Comparison of ENCODE assay signal across 21 cellular contexts in genomic region chr2:19580830-19581229, GRCh38.
DNase-seq lines count a peak whose midpoint lies in the region; ATAC-seq, FAIRE-seq and TF ChIP-seq lines count a peak whose summit lies in the region.
"Had no signal": no experiment of that assay in that cellular context is flagged by ENCODE, and none has a peak within 500 bp of the region (broad histone marks: within the 10 kb centered on the region; RNA-seq: fewer than 3 reads in every experiment).

No MANE protein-coding gene starts in this region.

- no peaks in the 10 kb centered on the region for H3K27me3 ChIP-seq in AG04450 (ENCODE audit: control insufficient read depth, insufficient read depth, low read length)
- H3K27me3 ChIP-seq: upper lobe of left lung had no signal

- intact Hi-C loops in mucosa of descending colon (cut with DNase I, micrococcal nuclease): no loop called here
- intact Hi-C loops in activated CD8-positive, alpha-beta T cell treated with anti-CD3 and anti-CD28 coated beads for 36 hours (cut with micrococcal nuclease): no loop called here

- H3K27me3 Mint-ChIP-seq in activated CD8-positive, alpha-beta T cell treated with anti-CD3 and anti-CD28 coated beads for 36 hours: peaks cover 19% of the 10 kb centered on the region

- H3K4me3 ChIP-seq in AG04450 (ENCODE audit: low read depth, low read length) (no peak overlapping the region), fibroblast of pulmonary artery (replicated peaks; ENCODE audit: low read depth, low read length) (no peak overlapping the region), mucosa of descending colon (no peak overlapping the region)
- H3K4me3 ChIP-seq: coronary artery, upper lobe of left lung had no signal

- POLR2A ChIA-PET in AG04450 (lab: Yijun Ruan, JAX): no interaction called here
- POLR2A ChIA-PET in activated CD8-positive, alpha-beta T cell treated with anti-CD3 and anti-CD28 coated beads for 36 hours (lab: Charles Lee): no interaction called here

- no peak overlapping the region for H3K27ac Mint-ChIP-seq in activated CD8-positive, alpha-beta T cell treated with anti-CD3 and anti-CD28 coated beads for 36 hours
- H3K27ac Mint-ChIP-seq: CD4-positive, alpha-beta memory T cell; stimulated activated naive B cell treated with anti-CD40 and anti-IgM and Interleukin-4, amounts not matched to agents 10 μg/mL and 1 μg/mL and 100 μg/mL, for 72 hours; T-cell had no signal

- DNase-seq in AG04450 (ENCODE audit: low read depth, low spot score): peak; percentile 32
- peak; percentile 73 for DNase-seq in RCC 7860 (ENCODE audit: low spot score)
- peak; percentile 44 for DNase-seq in fibroblast of pulmonary artery (ENCODE audit: low read depth)
- DNase-seq in mucosa of descending colon: no peak
- no peak for DNase-seq in activated CD8-positive, alpha-beta T cell treated with anti-CD3 and anti-CD28 coated beads for 36 hours
- DNase-seq in activated effector memory CD4-positive, alpha-beta T cell treated with anti-CD3 and anti-CD28 coated beads, Interleukin-2, amount 50 U/mL, for 16 hours: no peak
- no peak for DNase-seq in ecto neural progenitor cell (ENCODE audit: low spot score)
- DNase-seq in stimulated activated CD4-positive, alpha-beta T cell treated with anti-CD3 and anti-CD28 coated beads, Interleukin-4, amount 100 ng/mL, for 24 hours: no peak
- DNase-seq: ACHN; amygdala; CD4-positive, alpha-beta memory T cell; KG1; NCI-H1092 treated with DMSO at 0.1 percent for 48 hours; NCI-H774; posterior cingulate gyrus; stimulated activated CD4-positive, alpha-beta T cell treated with anti-CD3 and anti-CD28 coated beads, Interleukin-12 subunit alpha, Interleukin-12 subunit beta, amount 100 ng/mL, for 4 hours; stimulated activated naive B cell treated with anti-CD40 and anti-IgM and Interleukin-4, amounts not matched to agents 10 μg/mL and 1 μg/mL and 100 μg/mL, for 72 hours; T-cell; upper lobe of left lung had no signal

- peak; percentile 9 for ATAC-seq in mucosa of descending colon
- no peak for ATAC-seq in activated CD8-positive, alpha-beta T cell treated with anti-CD3 and anti-CD28 coated beads for 36 hours
- ATAC-seq: stimulated activated naive B cell treated with anti-CD40 and anti-IgM and Interleukin-4, amounts not matched to agents 10 μg/mL and 1 μg/mL and 100 μg/mL, for 72 hours; T-cell had no signal

- H3K9me3 ChIP-seq in AG04450 (ENCODE audit: control insufficient read depth, insufficient read depth, low read length): no peaks in the 10 kb centered on the region
- H3K9me3 ChIP-seq in mucosa of descending colon: no peaks in the 10 kb centered on the region
- H3K9me3 ChIP-seq: upper lobe of left lung had no signal

- H3K36me3 ChIP-seq in mucosa of descending colon (ENCODE audit: low read depth): no peaks in the 10 kb centered on the region
- H3K36me3 ChIP-seq: upper lobe of left lung had no signal

- TF ChIP-seq CTCF in AG04450 (IDR thresholded peaks at IDR 0.05; ENCODE audit: low read depth, low read length): no peak
- no peak for TF ChIP-seq CTCF in fibroblast of pulmonary artery (IDR thresholded peaks at IDR 0.05; ENCODE audit: low read length, missing control alignments)
- no peak for TF ChIP-seq CTCF in mucosa of descending colon (IDR thresholded peaks at IDR 0.05)
- no peak for TF ChIP-seq CTCF in activated CD8-positive, alpha-beta T cell treated with anti-CD3 and anti-CD28 coated beads for 36 hours (IDR thresholded peaks at IDR 0.05)

- H3K27ac ChIP-seq in AG04450 (ENCODE audit: low read depth, low read length): no peak overlapping the region
- H3K27ac ChIP-seq: coronary artery, epithelial cell of prostate, upper lobe of left lung had no signal

- no peak overlapping the region for H3K4me3 Mint-ChIP-seq in activated CD8-positive, alpha-beta T cell treated with anti-CD3 and anti-CD28 coated beads for 36 hours
- H3K4me3 Mint-ChIP-seq: CD4-positive, alpha-beta memory T cell; stimulated activated naive B cell treated with anti-CD40 and anti-IgM and Interleukin-4, amounts not matched to agents 10 μg/mL and 1 μg/mL and 100 μg/mL, for 72 hours; T-cell had no signal

- no peak for FAIRE-seq in RCC 7860 (lab: Jason Lieb, UNC)

- H3K4me1 ChIP-seq in mucosa of descending colon (ENCODE audit: low read depth): no peaks in the 10 kb centered on the region

- CTCF ChIA-PET in AG04450 (lab: Charles Lee): no interaction called here
- CTCF ChIA-PET in activated CD8-positive, alpha-beta T cell treated with anti-CD3 and anti-CD28 coated beads for 36 hours (lab: Charles Lee): no interaction called here

- peaks cover 2% of the 10 kb centered on the region for H3K9me3 Mint-ChIP-seq in activated CD8-positive, alpha-beta T cell treated with anti-CD3 and anti-CD28 coated beads for 36 hours
- H3K9me3 Mint-ChIP-seq: stimulated activated naive B cell treated with anti-CD40 and anti-IgM and Interleukin-4, amounts not matched to agents 10 μg/mL and 1 μg/mL and 100 μg/mL, for 72 hours had no signal

- no peaks in the 10 kb centered on the region for H3K4me1 Mint-ChIP-seq in activated CD8-positive, alpha-beta T cell treated with anti-CD3 and anti-CD28 coated beads for 36 hours (ENCODE audit: low read depth)
- H3K4me1 Mint-ChIP-seq: CD4-positive, alpha-beta memory T cell; stimulated activated naive B cell treated with anti-CD40 and anti-IgM and Interleukin-4, amounts not matched to agents 10 μg/mL and 1 μg/mL and 100 μg/mL, for 72 hours; T-cell had no signal

- H3K36me3 Mint-ChIP-seq in activated CD8-positive, alpha-beta T cell treated with anti-CD3 and anti-CD28 coated beads for 36 hours (ENCODE audit: low read depth): no peaks in the 10 kb centered on the region
- H3K36me3 Mint-ChIP-seq: CD4-positive, alpha-beta memory T cell; stimulated activated naive B cell treated with anti-CD40 and anti-IgM and Interleukin-4, amounts not matched to agents 10 μg/mL and 1 μg/mL and 100 μg/mL, for 72 hours; T-cell had no signal

Comparison
In these comparisons a context has a peak if more than half of its experiments do, and no peak if none do; other contexts are left out.
1. DNase-seq: peak in AG04450 (single experiment), RCC 7860 (single experiment) and fibroblast of pulmonary artery (single experiment); none in mucosa of descending colon (0 of 3), activated CD8-positive, alpha-beta T cell treated with anti-CD3 and anti-CD28 coated beads for 36 hours (single experiment), activated effector memory CD4-positive, alpha-beta T cell treated with anti-CD3 and anti-CD28 coated beads, Interleukin-2, amount 50 U/mL, for 16 hours (single experiment), ecto neural progenitor cell (single experiment) and stimulated activated CD4-positive, alpha-beta T cell treated with anti-CD3 and anti-CD28 coated beads, Interleukin-4, amount 100 ng/mL, for 24 hours (single experiment).